Comparison of ENCODE assay signal across 11 cellular contexts in genomic region chr4:174154455-174154854, GRCh38.
DNase-seq lines count a peak whose midpoint lies in the region; ATAC-seq, FAIRE-seq and TF ChIP-seq lines count a peak whose summit lies in the region.
"Had no signal": no experiment of that assay in that cellular context is flagged by ENCODE, and none has a peak within 500 bp of the region (broad histone marks: within the 10 kb centered on the region; RNA-seq: fewer than 3 reads in every experiment).

No MANE protein-coding gene starts in this region.

- no peak for FAIRE-seq in A549 (lab: Jason Lieb, UNC)

- peak overlapping the region; percentile 62 to 75 for H3K27ac ChIP-seq in A549
- no peak overlapping the region for H3K27ac ChIP-seq in liver (ENCODE audit: low read depth in 1 of 2, low read length in 2 of 2)
- H3K27ac ChIP-seq: C4-2B had no signal

- no peak for TF ChIP-seq EP300 in A549 (IDR thresholded peaks at IDR 0.05)

- TF ChIP-seq RAD21 in A549 (conservative IDR thresholded peaks at IDR 0.05 in 1 of 2, IDR thresholded peaks at IDR 0.05 in 1 of 2) = no peak
- no peak for TF ChIP-seq RAD21 in liver (IDR thresholded peaks at IDR 0.05)

- 0% methylated on average over 3 of the region's 3 CpGs for WGBS in A549 (ENCODE audit: missing lambda C conversion rate)
- 39% methylated on average over 3 of the region's 3 CpGs for WGBS in liver

- no peak overlapping the region for H3K9ac ChIP-seq in liver (ENCODE audit: low read depth in 1 of 2, low read length in 2 of 2)

- peak overlapping the region; percentile 43 for H3K4me3 ChIP-seq in A549
- no peak overlapping the region for H3K4me3 ChIP-seq in liver (ENCODE audit: low read depth in 1 of 3, low read length in 3 of 3)

- H3K4me1 ChIP-seq in A549 = peaks cover 11% of the 10 kb centered on the region; the same call in 2 of the 3 replicates
- H3K4me1 ChIP-seq in liver (ENCODE audit: control insufficient read depth in 4 of 4, insufficient read depth in 4 of 4, low read length in 3 of 4) = peaks cover 0 to 2% (median 0%) of the 10 kb centered on the region in 4 donors

- DNase-seq in A549 (ENCODE audit: low read depth in 1 of 2, low spot score in 1 of 2) = peak; percentile 27 to 43
- DNase-seq in LHCN-M2 (ENCODE audit: low read depth) = peak; percentile 95
- peak; percentile 31 for DNase-seq in brain pericyte (ENCODE audit: low read depth, low spot score)
- DNase-seq in activated CD4-positive, CD25-positive, alpha-beta regulatory T cell (lab: John Stamatoyannopoulos, UW) = no peak
- DNase-seq in COLO668 (lab: John Stamatoyannopoulos, UW; ENCODE audit: unreplicated experiment) = no peak
- no peak for DNase-seq in activated CD4-positive, alpha-beta T cell treated with anti-CD3 and anti-CD28 coated beads, Interleukin-2, amount 50 U/mL, for 48 hours
- DNase-seq: activated CD8-positive, alpha-beta memory T cell treated with anti-CD3 and anti-CD28 coated beads for 24 hours; NCI-H526 had no signal

- peak overlapping the region; percentile 78 for H3K4me2 ChIP-seq in A549

- peak; percentile 78 to 88; a peak in 3 of 6 replicates for ATAC-seq in A549
- no peak for ATAC-seq in GM19452 (IDR thresholded peaks at IDR 0.05; ENCODE audit: unreplicated experiment)

- H3K9me3 ChIP-seq in A549 = no peaks in the 10 kb centered on the region
- H3K9me3 ChIP-seq in liver (ENCODE audit: control insufficient read depth in 4 of 4, low read length in 3 of 4) = no peaks in the 10 kb centered on the region

- POLR2A ChIA-PET in A549 (lab: Yijun Ruan, JAX) = no interaction called here

- H3K27me3 ChIP-seq in liver (ENCODE audit: control insufficient read depth in 4 of 4, insufficient read depth in 4 of 4, low read length in 3 of 4) = peaks cover 0 to 5% (median 2%) of the 10 kb centered on the region in 4 donors

- TF ChIP-seq POLR2A in A549 (IDR thresholded peaks at IDR 0.05; ENCODE audit: low read length) = no peak

- H3K36me3 ChIP-seq in liver (ENCODE audit: control insufficient read depth in 4 of 4, insufficient read depth in 3 of 4, low read depth in 1 of 4, low read length in 3 of 4) = no peaks in the 10 kb centered on the region

- no peak for TF ChIP-seq CTCF in A549 (IDR thresholded peaks at IDR 0.05)
- TF ChIP-seq CTCF in liver (IDR thresholded peaks at IDR 0.05; ENCODE audit: low read depth, low read length, missing input control) = no peak

- CTCF ChIA-PET in A549 (lab: Yijun Ruan, JAX) = no interaction called here

TF ChIP-seq in A549, 52 proteins besides CTCF, POLR2A, EP300 and RAD21:
- TF ChIP-seq FOSL2 (IDR thresholded peaks at IDR 0.05) (peak; percentile 44), FOSL2 (CRISPR knock-in tag; IDR thresholded peaks at IDR 0.05) (peak; percentile 66), NR3C1 (IDR thresholded peaks at IDR 0.05) (no peak)

TF ChIP-seq in liver, 16 proteins besides CTCF, POLR2A, EP300 and RAD21:
- peak; percentile 16 to 48 for TF ChIP-seq JUND (IDR thresholded peaks at IDR 0.05)
- no peak for TF ChIP-seq YY1 (IDR thresholded peaks at IDR 0.05)

Comparison
In these comparisons a context has a peak if more than half of its experiments do, and no peak if none do; other contexts are left out.
1. DNase-seq: peak in A549 (2 of 2), LHCN-M2 (single experiment) and brain pericyte (single experiment); none in activated CD4-positive, CD25-positive, alpha-beta regulatory T cell (0 of 4), COLO668 (single experiment) and activated CD4-positive, alpha-beta T cell treated with anti-CD3 and anti-CD28 coated beads, Interleukin-2, amount 50 U/mL, for 48 hours (0 of 2).
2. H3K27ac ChIP-seq: peak in A549 (2 of 2); none in liver (0 of 2).